In genomic region chr7:55308186-55308929, GRCh38 we compare ENCODE assay signal across 9 cellular contexts. TPM values are rescaled to one million over a fixed set of nuclear protein-coding genes. Genes with fewer than 3 reads are reported as not detected.
A peak's percentile ranks its signal among the peaks of the same experiment; 100 is the strongest.
DNase-seq lines count a peak whose midpoint lies in the region; ATAC-seq, FAIRE-seq and TF ChIP-seq lines count a peak whose summit lies in the region.
"Had no signal": no experiment of that assay in that cellular context is flagged by ENCODE, and none has a peak within 500 bp of the region (broad histone marks: within the 10 kb centered on the region; RNA-seq: fewer than 3 reads in every experiment).

No MANE protein-coding gene starts in this region.

- DNase-seq in GM04504 (ENCODE audit: low read depth) (peak; percentile 49), amniotic stem cell (lab: John Stamatoyannopoulos, UW) (peak; percentile 64), myocyte (ENCODE audit: low read depth) (peak; percentile 98), osteocyte (ENCODE audit: extremely low spot score, unreplicated experiment) (no peak), GM12891 (ENCODE audit: insufficient read length, low spot score) (no peak), NCI-H2081 treated with DMSO at 0.1 percent for 48 hours (lab: John Stamatoyannopoulos, UW) (no peak), neural progenitor cell (ENCODE audit: low spot score) (no peak)

- H3K4me3 Mint-ChIP-seq in osteocyte (ENCODE audit: unreplicated experiment) (no peak overlapping the region), neural progenitor cell (no peak overlapping the region)

- no peak overlapping the region for H3K27ac Mint-ChIP-seq in osteocyte (ENCODE audit: unreplicated experiment)
- no peak overlapping the region for H3K27ac Mint-ChIP-seq in neural progenitor cell

- no peaks in the 10 kb centered on the region for H3K79me2 ChIP-seq in neural progenitor cell (ENCODE audit: low read depth)

- no peak overlapping the region for H3K27ac ChIP-seq in neural progenitor cell
- H3K27ac ChIP-seq: epithelial cell of prostate had no signal

- ATAC-seq in HG02759 (IDR thresholded peaks at IDR 0.05; ENCODE audit: unreplicated experiment), result peak; percentile 3

- H2AFZ ChIP-seq in neural progenitor cell (replicated peaks), result no peak overlapping the region

- H3K27me3 ChIP-seq in neural progenitor cell, result no peaks in the 10 kb centered on the region

- H3K4me3 ChIP-seq in neural progenitor cell, result no peak overlapping the region

- H3K4me1 Mint-ChIP-seq in osteocyte (ENCODE audit: unreplicated experiment), result no peaks in the 10 kb centered on the region
- H3K4me1 Mint-ChIP-seq in neural progenitor cell, result no peaks in the 10 kb centered on the region

- TF ChIP-seq POLR2A in GM12891 (IDR thresholded peaks at IDR 0.05; ENCODE audit: low read depth, low read length), result no peak

- no peak for FAIRE-seq in GM12891 (lab: Jason Lieb, UNC)

- H3K4me1 ChIP-seq in neural progenitor cell, result no peaks in the 10 kb centered on the region

- H3K9me3 Mint-ChIP-seq in osteocyte (ENCODE audit: unreplicated experiment) (no peaks in the 10 kb centered on the region), neural progenitor cell (peaks cover 15% of the 10 kb centered on the region)

- no peaks in the 10 kb centered on the region for H3K36me3 ChIP-seq in neural progenitor cell

- TF ChIP-seq CTCF in osteocyte (IDR thresholded peaks at IDR 0.05) (no peak), neural progenitor cell (IDR thresholded peaks at IDR 0.05) (no peak)

- H3K9me3 ChIP-seq in neural progenitor cell (ENCODE audit: low read depth), result no peaks in the 10 kb centered on the region

- no peaks in the 10 kb centered on the region for H4K20me1 ChIP-seq in neural progenitor cell (ENCODE audit: low read depth)

- peaks cover 33% of the 10 kb centered on the region for H3K27me3 Mint-ChIP-seq in osteocyte (ENCODE audit: unreplicated experiment)
- H3K27me3 Mint-ChIP-seq in neural progenitor cell (ENCODE audit: insufficient read depth, low read depth), result peaks cover 8% of the 10 kb centered on the region

- no peak overlapping the region for H3K4me2 ChIP-seq in neural progenitor cell

- H3F3A ChIP-seq in neural progenitor cell (ENCODE audit: low read depth), result no peaks in the 10 kb centered on the region

- no peak overlapping the region for H3K9ac ChIP-seq in neural progenitor cell

- H3K36me3 Mint-ChIP-seq in osteocyte (ENCODE audit: unreplicated experiment) (no peaks in the 10 kb centered on the region), neural progenitor cell (peaks cover 4% of the 10 kb centered on the region)

TF ChIP-seq in GM12891, 5 proteins besides CTCF, POLR2A, EP300 and RAD21:
- TF ChIP-seq TAF1 (IDR thresholded peaks at IDR 0.05; ENCODE audit: low read depth, low read length), result no peak
- no peak for TF ChIP-seq POLR2AphosphoS5 (IDR thresholded peaks at IDR 0.05; ENCODE audit: low read depth, low read length)
- TF ChIP-seq SPI1 (IDR thresholded peaks at IDR 0.05; ENCODE audit: low read depth, low read length), result no peak
- no peak for TF ChIP-seq PAX5 (IDR thresholded peaks at IDR 0.05; ENCODE audit: insufficient read depth, low read length, severe bottlenecking)
- TF ChIP-seq POU2F2 (IDR thresholded peaks at IDR 0.05; ENCODE audit: low read depth, low read length), result no peak
TF ChIP-seq in GM12891: peak in this region for 0.

RNA-seq across cellular contexts. Expression of gene LANCL2, which starts 56.8 kb away (rescaled TPM):
- 28.5 and 36.4 TPM in 2 replicates for total RNA-seq in myocyte
- 56.1 TPM for polyA plus RNA-seq in myocyte (2012)
- 11.6 and 12.6 TPM in 2 replicates for total RNA-seq in osteocyte
- polyA plus RNA-seq in GM12891 (2012; ENCODE audit: low read depth, missing spikeins), result 9.3 TPM
- 7.1 and 7.3 TPM in 2 replicates for total RNA-seq in neural progenitor cell (ENCODE audit: low replicate concordance)

Comparison
In these comparisons a context has a peak if more than half of its experiments do, and no peak if none do; other contexts are left out.
1. DNase-seq: peak in GM04504 (single experiment), amniotic stem cell (single experiment) and myocyte (single experiment); none in osteocyte (single experiment), GM12891 (single experiment), NCI-H2081 treated with DMSO at 0.1 percent for 48 hours (single experiment) and neural progenitor cell (single experiment).